11 cellular contexts compared by ENCODE assay signal in the genomic region with DNA sequence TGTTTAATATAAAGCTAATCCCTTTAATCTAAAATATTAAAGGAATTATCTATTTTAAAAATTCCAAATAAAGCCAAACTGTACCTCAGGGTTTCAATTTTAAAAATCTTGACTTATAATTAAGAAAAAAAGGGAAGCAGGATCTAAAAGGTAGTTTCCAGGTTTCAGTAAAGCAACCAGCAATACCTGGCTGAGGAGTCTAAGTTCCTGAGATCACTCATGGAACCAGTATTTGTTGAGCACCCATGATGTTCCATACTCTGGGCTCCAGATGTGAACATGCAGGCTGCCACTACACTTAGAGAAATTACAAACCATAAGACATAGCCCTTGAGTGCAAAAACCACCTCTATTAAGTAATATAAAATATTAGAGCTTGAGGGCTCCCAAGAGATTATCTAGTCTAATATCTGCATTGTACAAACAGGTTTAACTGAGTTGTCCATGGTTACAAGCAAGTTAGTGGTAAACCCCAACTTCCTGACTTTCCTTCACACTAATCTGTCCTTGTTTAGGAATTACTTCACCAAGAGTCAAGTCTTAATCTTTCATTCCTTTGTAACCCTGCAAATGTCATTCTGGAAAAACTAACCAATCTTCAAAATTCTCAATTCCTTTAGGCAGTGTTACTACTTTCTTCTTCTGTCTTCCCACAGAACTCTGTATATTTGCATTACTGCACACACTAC. TPM values are rescaled to one million over a fixed set of nuclear protein-coding genes. Genes with fewer than 3 reads are reported as not detected.
A peak's percentile ranks its signal among the peaks of the same experiment; 100 is the strongest.
DNase-seq lines count a peak whose midpoint lies in the region; ATAC-seq and TF ChIP-seq lines count a peak whose summit lies in the region.
"Had no signal": no experiment of that assay in that cellular context is flagged by ENCODE, and none has a peak within 500 bp of the region (broad histone marks: within the 10 kb centered on the region; RNA-seq: fewer than 3 reads in every experiment).

No MANE protein-coding gene starts in this region.

- peaks cover 8% of the 10 kb centered on the region; the same call in 1 of the 2 replicates for H3K9me1 ChIP-seq in IMR-90 (ENCODE audit: insufficient read depth, low read length)

- no peak overlapping the region for H3K4ac ChIP-seq in IMR-90 (ENCODE audit: low read depth, low read length)

- H3K27me3 Mint-ChIP-seq in MCF 10A (ENCODE audit: insufficient read depth, unreplicated experiment) = no peaks in the 10 kb centered on the region
- H3K27me3 Mint-ChIP-seq in stimulated activated naive B cell treated with anti-CD40 and anti-IgM and Interleukin-4, amounts not matched to agents 10 μg/mL and 1 μg/mL and 100 μg/mL, for 72 hours = no peaks in the 10 kb centered on the region

- POLR2A ChIA-PET in MCF 10A (lab: Yijun Ruan, JAX) = interaction anchor here (1.3 kb wide), 1 partner anchor 49 kb away, joined by 5 read pairs; a partner anchor contains a TSS
- POLR2A ChIA-PET in IMR-90 (lab: Charles Lee; ENCODE audit: unreplicated experiment) = no interaction called here

- no peaks in the 10 kb centered on the region for H3K9me3 ChIP-seq in mammary epithelial cell (replicated peaks; ENCODE audit: insufficient read depth, low read length)
- H3K9me3 ChIP-seq in IMR-90 (ENCODE audit: control insufficient read depth, insufficient read depth, low read length) = no peaks in the 10 kb centered on the region

- H3K4me1 Mint-ChIP-seq in MCF 10A (ENCODE audit: insufficient read depth, unreplicated experiment) = peaks cover 26% of the 10 kb centered on the region
- H3K4me1 Mint-ChIP-seq in stimulated activated naive B cell treated with anti-CD40 and anti-IgM and Interleukin-4, amounts not matched to agents 10 μg/mL and 1 μg/mL and 100 μg/mL, for 72 hours = peaks cover 25 to 78% of the 10 kb centered on the region in 2 donors

- H3K27me3 ChIP-seq in mammary epithelial cell (ENCODE audit: insufficient read depth, low read length) (no peaks in the 10 kb centered on the region), IMR-90 (ENCODE audit: control insufficient read depth, insufficient read depth, low read length) (no peaks in the 10 kb centered on the region)

- no peak overlapping the region for H3K27ac ChIP-seq in mammary epithelial cell (ENCODE audit: insufficient read depth, low read depth, low read length)
- H3K27ac ChIP-seq in IMR-90 (ENCODE audit: insufficient read depth, low read length) = no peak overlapping the region
- H3K27ac ChIP-seq: KMS-11 had no signal

- dilution Hi-C loops in mammary epithelial cell (cut with HindIII; ENCODE audit: low sequenced_read_pairs) = no loop called here
- dilution Hi-C loops in IMR-90 (cut with HindIII; ENCODE audit: low sequenced_read_pairs, unreplicated experiment) = no loop called here

- H2BK15ac ChIP-seq in IMR-90 (ENCODE audit: low read depth, low read length) = no peak overlapping the region

- in situ Hi-C loops in mammary epithelial cell (cut with MboI; ENCODE audit: low sequenced_read_pairs in 2 of 2) = no loop called here
- in situ Hi-C loops in IMR-90 (cut with MboI; ENCODE audit: low sequenced_read_pairs) = no loop called here

- H2AFZ ChIP-seq in mammary epithelial cell (ENCODE audit: low read depth, low read length) (no peak overlapping the region), IMR-90 (replicated peaks; ENCODE audit: low read length, poor library complexity) (no peak overlapping the region)
- H2AFZ ChIP-seq: GM23338 had no signal

- H2BK120ac ChIP-seq in IMR-90 (ENCODE audit: low read depth, low read length) = no peak overlapping the region

- H2BK5ac ChIP-seq in IMR-90 (ENCODE audit: low read depth, low read length, poor library complexity, severe bottlenecking) = no peak overlapping the region

- TF ChIP-seq CTCF in mammary epithelial cell (conservative IDR thresholded peaks at IDR 0.05 in 1 of 2, IDR thresholded peaks at IDR 0.05 in 1 of 2; ENCODE audit: extremely low read depth in 1 of 2, insufficient read depth in 1 of 2, low read depth in 1 of 2, low read length in 2 of 2) (no peak), MCF 10A (IDR thresholded peaks at IDR 0.05; ENCODE audit: unreplicated experiment) (no peak), IMR-90 (conservative IDR thresholded peaks at IDR 0.05; ENCODE audit: low read depth, low read length) (no peak)

- BruUV-seq in mammary epithelial cell (replicated peaks; lab: Mats Ljungman, UMichigan) = no TSS peak
- no TSS peak for BruUV-seq in MCF 10A (replicated peaks; lab: Mats Ljungman, UMichigan)
- BruUV-seq in IMR-90 (replicated peaks; lab: Mats Ljungman, UMichigan) = no TSS peak

- no peak overlapping the region for H3K4me3 Mint-ChIP-seq in MCF 10A (ENCODE audit: unreplicated experiment)
- H3K4me3 Mint-ChIP-seq in stimulated activated naive B cell treated with anti-CD40 and anti-IgM and Interleukin-4, amounts not matched to agents 10 μg/mL and 1 μg/mL and 100 μg/mL, for 72 hours = peak overlapping the region; percentile 1 to 5
- H3K4me3 Mint-ChIP-seq: GM23338 had no signal

- H3K14ac ChIP-seq in IMR-90 (replicated peaks; ENCODE audit: low read depth, low read length) = no peak overlapping the region

- H3K36me3 Mint-ChIP-seq in MCF 10A (ENCODE audit: insufficient read depth, unreplicated experiment) = peaks cover 38% of the 10 kb centered on the region
- peaks cover 33 to 41% of the 10 kb centered on the region in 2 donors for H3K36me3 Mint-ChIP-seq in stimulated activated naive B cell treated with anti-CD40 and anti-IgM and Interleukin-4, amounts not matched to agents 10 μg/mL and 1 μg/mL and 100 μg/mL, for 72 hours

- H3K4me1 ChIP-seq in mammary epithelial cell (ENCODE audit: insufficient read depth, low read length) = peaks cover 18% of the 10 kb centered on the region
- H3K4me1 ChIP-seq in IMR-90 (ENCODE audit: control insufficient read depth, insufficient read depth, low read length) = peaks cover 7% of the 10 kb centered on the region

- H4K91ac ChIP-seq in IMR-90 (ENCODE audit: insufficient read depth, low read depth, low read length) = no peak overlapping the region

- CTCF ChIA-PET in mammary epithelial cell (lab: Charles Lee; ENCODE audit: low non-redundant PET) = no interaction called here
- CTCF ChIA-PET in MCF 10A (lab: Yijun Ruan, JAX) = interaction anchor here (0.6 to 1.4 kb wide), 5 partner anchors 14 to 373 kb away, joined by 3 to 5 read pairs (median 4); a partner anchor contains a TSS
- CTCF ChIA-PET in IMR-90 (lab: Yijun Ruan, JAX) = interaction anchor here (1.3 kb wide), 1 partner anchor 19 kb away, joined by 3 read pairs; no protein-coding TSS in a partner anchor

- intact Hi-C loops in mammary epithelial cell (cut with micrococcal nuclease) (loop anchor here (5.0 kb wide), 2 partner anchors 68 to 198 kb away; a partner anchor contains a TSS), MCF 10A (cut with micrococcal nuclease) (loop anchor here (5.0 kb wide), 1 partner anchor 47 kb away; a partner anchor contains a TSS), IMR-90 (cut with micrococcal nuclease) (loop anchor here (5.0 kb wide), 3 partner anchors 47 to 117 kb away; a partner anchor contains a TSS)

- TF ChIP-seq POLR2A in IMR-90 (IDR thresholded peaks at IDR 0.05; ENCODE audit: low read depth, low read length) = no peak

- no peak overlapping the region for H3K4me2 ChIP-seq in mammary epithelial cell (ENCODE audit: insufficient read depth, low read depth, low read length)
- H3K4me2 ChIP-seq in IMR-90 (ENCODE audit: low read depth, low read length) = no peak overlapping the region
- H3K4me2 ChIP-seq: GM23338, KMS-11 had no signal

- TF ChIP-seq RAD21 in IMR-90 (IDR thresholded peaks at IDR 0.05; ENCODE audit: low read length) = no peak

- H3K4me3 ChIP-seq in mammary epithelial cell (replicated peaks in 1 of 3; ENCODE audit: insufficient read depth in 1 of 3, low read depth in 2 of 3, low read length in 3 of 3) (no peak overlapping the region), IMR-90 (ENCODE audit: insufficient read depth, low read depth, low read length) (no peak overlapping the region)
- H3K4me3 ChIP-seq: GM23338 had no signal

- H3K9me3 Mint-ChIP-seq in MCF 10A (ENCODE audit: unreplicated experiment) = no peaks in the 10 kb centered on the region
- H3K9me3 Mint-ChIP-seq in stimulated activated naive B cell treated with anti-CD40 and anti-IgM and Interleukin-4, amounts not matched to agents 10 μg/mL and 1 μg/mL and 100 μg/mL, for 72 hours = peaks cover 2% of the 10 kb centered on the region in 2 donors
- H3K9me3 Mint-ChIP-seq: GM23338 had no signal

- no peak overlapping the region for H3K56ac ChIP-seq in IMR-90 (ENCODE audit: extremely low read depth, insufficient read depth, low read length)

- H3K36me3 ChIP-seq in mammary epithelial cell (ENCODE audit: insufficient read depth, low read length) = no peaks in the 10 kb centered on the region
- H3K36me3 ChIP-seq in IMR-90 (ENCODE audit: control insufficient read depth, insufficient read depth, low read length) = peaks cover 8% of the 10 kb centered on the region

- H3K79me2 ChIP-seq in mammary epithelial cell (ENCODE audit: insufficient read depth, low read length) = peaks cover 93% of the 10 kb centered on the region

- no peak overlapping the region for H2AK5ac ChIP-seq in IMR-90 (ENCODE audit: low read depth, low read length)

- peak; percentile 40 for ATAC-seq in HG02759 (IDR thresholded peaks at IDR 0.05; ENCODE audit: unreplicated experiment)
- ATAC-seq in IMR-90 (ENCODE audit: low read depth) = peak; percentile 33
- peak; percentile 86 to 91 for ATAC-seq in stimulated activated naive B cell treated with anti-CD40 and anti-IgM and Interleukin-4, amounts not matched to agents 10 μg/mL and 1 μg/mL and 100 μg/mL, for 72 hours (replicated peaks)
- ATAC-seq in HG02840 (IDR thresholded peaks at IDR 0.05; ENCODE audit: low FRiP score, unreplicated experiment) = no peak
- ATAC-seq in HG03025 (IDR thresholded peaks at IDR 0.05; ENCODE audit: low FRiP score, unreplicated experiment) = no peak
- ATAC-seq: GM23338 had no signal

- no peak overlapping the region for H2AK9ac ChIP-seq in IMR-90 (replicated peaks; ENCODE audit: low read depth, low read length, poor library complexity)

- peaks cover 33 to 55% of the 10 kb centered on the region in 2 experiments for H3K79me1 ChIP-seq in IMR-90 (ENCODE audit: low read depth in 1 of 2, low read length in 2 of 2)

- H3K18ac ChIP-seq in IMR-90 (ENCODE audit: low read depth, low read length) = no peak overlapping the region

- H3K9ac ChIP-seq in mammary epithelial cell (ENCODE audit: insufficient read depth, low read length) (no peak overlapping the region), IMR-90 (ENCODE audit: low read depth, low read length) (no peak overlapping the region)
- H3K9ac ChIP-seq: KMS-11 had no signal

- no peak overlapping the region for H2BK20ac ChIP-seq in IMR-90 (ENCODE audit: low read depth, low read length)

- no peak overlapping the region for H4K8ac ChIP-seq in IMR-90 (ENCODE audit: low read depth in 2 of 2, low read length in 2 of 2)

- H4K20me1 ChIP-seq in mammary epithelial cell (ENCODE audit: insufficient read depth, low read length) (no peaks in the 10 kb centered on the region), IMR-90 (ENCODE audit: insufficient read depth, low read length) (peaks cover 19% of the 10 kb centered on the region; the same call in 1 of the 2 replicates)

- peak; percentile 48 for DNase-seq in mammary epithelial cell
- no peak for DNase-seq in MCF 10A (ENCODE audit: unreplicated experiment)
- DNase-seq in IMR-90 = peak; percentile 28
- peak; percentile 9 for DNase-seq in stimulated activated naive B cell treated with anti-CD40 and anti-IgM and Interleukin-4, amounts not matched to agents 10 μg/mL and 1 μg/mL and 100 μg/mL, for 72 hours
- no peak for DNase-seq in stimulated activated CD4-positive, alpha-beta T cell treated with anti-CD3 and anti-CD28 coated beads, Interleukin-1b, Interleukin-23, amount 100 ng/mL, for 48 hours
- DNase-seq: activated T-cell treated with anti-CD3 and anti-CD28 coated beads, Interleukin-2, amount 50 U/mL, for 48 hours had no signal

- no peak overlapping the region for H3K27ac Mint-ChIP-seq in MCF 10A (ENCODE audit: low read depth, unreplicated experiment)
- H3K27ac Mint-ChIP-seq in stimulated activated naive B cell treated with anti-CD40 and anti-IgM and Interleukin-4, amounts not matched to agents 10 μg/mL and 1 μg/mL and 100 μg/mL, for 72 hours = peak overlapping the region; percentile 70
- H3K27ac Mint-ChIP-seq: GM23338 had no signal

- H3K23ac ChIP-seq in IMR-90 (ENCODE audit: low read depth, low read length) = no peak overlapping the region

- H4K5ac ChIP-seq in IMR-90 (ENCODE audit: low read depth, low read length) = no peak overlapping the region

RNA-seq across cellular contexts. Expression of a gene that starts 49.2 kb away (rescaled TPM):
- total RNA-seq in mammary epithelial cell (100 to 1,000 TPM; 112 to 248 TPM), MCF 10A (2022) (76.5 and 81.9 TPM in 2 replicates), IMR-90 (2012; rRNA removed) (33.7 and 45.8 TPM in 2 replicates)
- polyA plus RNA-seq in mammary epithelial cell (9.7 TPM), IMR-90 (2012; rRNA removed) (11.1 and 12.3 TPM in 2 replicates)
- 161 TPM for polyA minus RNA-seq in mammary epithelial cell
- polyA plus RNA-seq in IMR-90 (2012; cell fraction: cytosol; rRNA removed) = 4.1 and 4.6 TPM in 2 replicates
- polyA plus RNA-seq in IMR-90 (2012; cell fraction: nucleus; rRNA removed; ENCODE audit: low replicate concordance) = 12.1 and 20.8 TPM in 2 replicates

Comparison
In these comparisons a context has a peak if more than half of its experiments do, and no peak if none do; other contexts are left out.
1. DNase-seq: peak in mammary epithelial cell (single experiment), IMR-90 (single experiment) and stimulated activated naive B cell treated with anti-CD40 and anti-IgM and Interleukin-4, amounts not matched to agents 10 μg/mL and 1 μg/mL and 100 μg/mL, for 72 hours (single experiment); none in MCF 10A (single experiment) and stimulated activated CD4-positive, alpha-beta T cell treated with anti-CD3 and anti-CD28 coated beads, Interleukin-1b, Interleukin-23, amount 100 ng/mL, for 48 hours (single experiment).
2. ATAC-seq: peak in HG02759 (single experiment), IMR-90 (single experiment) and stimulated activated naive B cell treated with anti-CD40 and anti-IgM and Interleukin-4, amounts not matched to agents 10 μg/mL and 1 μg/mL and 100 μg/mL, for 72 hours (2 of 2); none in HG02840 (single experiment) and HG03025 (single experiment).